Comparison of ENCODE assay signal across 37 cellular contexts in genomic region chr22:22390989-22391388, GRCh38.
"Had no signal": no experiment of that assay in that cellular context is flagged by ENCODE, and none has a peak within 500 bp of the region (broad histone marks: within the 10 kb centered on the region; RNA-seq: fewer than 3 reads in every experiment).

No MANE protein-coding gene starts in this region.

- H3K27me3 Mint-ChIP-seq: activated B cell treated with CpG ODN at 0.5 μM for 24 hours had no signal

- H3K36me3 Mint-ChIP-seq: activated CD4-positive, alpha-beta memory T cell treated with anti-CD3 and anti-CD28 coated beads for 36 hours; activated naive CD4-positive, alpha-beta T cell treated with anti-CD3 and anti-CD28 coated beads, Interleukin-2, amount 50 U/mL, for 72 hours; activated naive CD8-positive, alpha-beta T cell treated with anti-CD3 and anti-CD28 coated beads for 36 hours had no signal

- H3K27me3 ChIP-seq: adrenal gland, body of pancreas, brain microvascular endothelial cell had no signal

- DNase-seq: activated B cell treated with CpG ODN at 0.5 μM for 24 hours; activated CD4-positive, alpha-beta memory T cell treated with anti-CD3 and anti-CD28 coated beads for 36 hours; activated CD4-positive, alpha-beta T cell treated with anti-CD3 and anti-CD28 coated beads for 4 hours; activated CD4-positive, alpha-beta T cell treated with anti-CD3 and anti-CD28 coated beads, Interleukin-2, amount 10 ng/mL, durations not matched to agents 24 days and 14 days; activated CD4-positive, alpha-beta T cell treated with anti-CD3 and anti-CD28 coated beads, Interleukin-2, amount 50 U/mL, for 1 hour; activated CD4-positive, alpha-beta T cell treated with anti-CD3 and anti-CD28 coated beads, Interleukin-2, amount 50 U/mL, for 4 hours; activated CD4-positive, CD25-positive, alpha-beta regulatory T cell treated with anti-CD3 and anti-CD28 coated beads, Interleukin-2, amount 50 U/mL, for 72 hours; activated CD8-positive, alpha-beta memory T cell treated with anti-CD3 and anti-CD28 coated beads, Interleukin-2, amount 50 U/mL, for 4 hours; activated CD8-positive, alpha-beta T cell treated with anti-CD3 and anti-CD28 coated beads for 36 hours; activated effector memory CD4-positive, alpha-beta T cell treated with anti-CD3 and anti-CD28 coated beads, Interleukin-2, amount 50 U/mL, for 16 hours; activated gamma-delta T cell treated with Interleukin-2 at 50 U/mL for 16 hours; activated naive CD4-positive, alpha-beta T cell; activated naive CD4-positive, alpha-beta T cell treated with anti-CD3 and anti-CD28 coated beads for 36 hours; activated naive CD4-positive, alpha-beta T cell treated with anti-CD3 and anti-CD28 coated beads, Interleukin-2, amount 50 U/mL, for 16 hours; activated naive CD8-positive, alpha-beta T cell treated with anti-CD3 and anti-CD28 coated beads for 36 hours; activated T-cell treated with anti-CD3 and anti-CD28 coated beads for 4 hours; activated T-cell treated with anti-CD3 and anti-CD28 coated beads, Interleukin-2, amount 50 U/mL, for 1 hour; activated T-cell treated with anti-CD3 and anti-CD28 coated beads, Interleukin-2, amount 50 U/mL, for 4 hours; activated T-cell treated with anti-CD3 and anti-CD28 coated beads, Interleukin-2, amount 50 U/mL, for 72 hours; adrenal gland; amniotic stem cell; aorta; body of pancreas; brain microvascular endothelial cell; central memory CD4-positive, alpha-beta T cell; T-helper 1 cell; T-helper 2 cell; T-helper 9 cell had no signal

- H3K9me3 Mint-ChIP-seq: activated CD4-positive, alpha-beta memory T cell treated with anti-CD3 and anti-CD28 coated beads for 36 hours; activated naive CD4-positive, alpha-beta T cell treated with anti-CD3 and anti-CD28 coated beads for 36 hours; activated naive CD4-positive, alpha-beta T cell treated with anti-CD3 and anti-CD28 coated beads, Interleukin-2, amount 50 U/mL, for 72 hours; activated T-cell treated with anti-CD3 and anti-CD28 coated beads, Interleukin-2, amount 50 U/mL, for 4 hours; activated T-cell treated with anti-CD3 and anti-CD28 coated beads, Interleukin-2, amount 50 U/mL, for 72 hours; activated T-helper 1 cell treated with anti-CD3 and anti-CD28 coated beads, Interleukin-12 subunit alpha, Interleukin-12 subunit beta, Interleukin-2, Interleukin-4 antibody, amounts not matched to agents 30 ng/mL and 10 ng/mL and 1 ng/mL, durations not matched to agents 14 hours and 24 hours and 36 hours; activated T-helper 17 cell treated with anti-CD3 and anti-CD28 coated beads, Interleukin-2, amount 50 U/mL, for 72 hours; T-helper 2 cell treated with Interferon-gamma antibody and Interleukin-4, amounts not matched to agents 5 μg/mL and 100 μg/mL, for 36 hours had no signal

- H3K27ac Mint-ChIP-seq: activated B cell treated with CpG ODN at 0.5 μM for 24 hours; activated CD4-positive, alpha-beta memory T cell treated with anti-CD3 and anti-CD28 coated beads for 36 hours; activated CD4-positive, alpha-beta T cell treated with anti-CD3 and anti-CD28 coated beads, Interleukin-2, amount 10 ng/mL, durations not matched to agents 24 days and 14 days; activated CD8-positive, alpha-beta T cell treated with anti-CD3 and anti-CD28 coated beads for 36 hours; activated naive CD4-positive, alpha-beta T cell treated with anti-CD3 and anti-CD28 coated beads for 36 hours; activated naive CD4-positive, alpha-beta T cell treated with anti-CD3 and anti-CD28 coated beads, Interleukin-2, amount 50 U/mL, for 72 hours; activated naive CD8-positive, alpha-beta T cell treated with anti-CD3 and anti-CD28 coated beads for 36 hours; activated T-cell treated with anti-CD3 and anti-CD28 coated beads, Interleukin-2, amount 50 U/mL, for 72 hours; activated T-helper 1 cell treated with anti-CD3 and anti-CD28 coated beads, Interleukin-12 subunit alpha, Interleukin-12 subunit beta, Interleukin-2, Interleukin-4 antibody, amounts not matched to agents 30 ng/mL and 10 ng/mL and 1 ng/mL, durations not matched to agents 14 hours and 24 hours and 36 hours; activated T-helper 17 cell treated with anti-CD3 and anti-CD28 coated beads, Interleukin-2, amount 50 U/mL, for 72 hours; T-helper 1 cell treated with Interleukin-12 subunit alpha and Interleukin-12 subunit beta and Interleukin-4 antibody, amounts not matched to agents 30 μg/mL and 1 μg/mL, for 36 hours; T-helper 2 cell treated with Interferon-gamma antibody and Interleukin-4, amounts not matched to agents 5 μg/mL and 100 μg/mL, for 36 hours had no signal

- H3K9me3 ChIP-seq: adrenal gland, breast epithelium had no signal

- H3K4me3 Mint-ChIP-seq: activated B cell treated with CpG ODN at 0.5 μM for 24 hours; activated CD4-positive, alpha-beta memory T cell treated with anti-CD3 and anti-CD28 coated beads for 36 hours; activated CD4-positive, alpha-beta T cell treated with anti-CD3 and anti-CD28 coated beads, Interleukin-2, amount 10 ng/mL, durations not matched to agents 24 days and 14 days; activated CD8-positive, alpha-beta T cell treated with anti-CD3 and anti-CD28 coated beads for 36 hours; activated naive CD4-positive, alpha-beta T cell treated with anti-CD3 and anti-CD28 coated beads for 36 hours; activated naive CD8-positive, alpha-beta T cell treated with anti-CD3 and anti-CD28 coated beads for 36 hours; activated T-cell treated with anti-CD3 and anti-CD28 coated beads, Interleukin-2, amount 50 U/mL, for 4 hours; activated T-cell treated with anti-CD3 and anti-CD28 coated beads, Interleukin-2, amount 50 U/mL, for 72 hours; activated T-helper 1 cell treated with anti-CD3 and anti-CD28 coated beads, Interleukin-12 subunit alpha, Interleukin-12 subunit beta, Interleukin-2, Interleukin-4 antibody, amounts not matched to agents 30 ng/mL and 10 ng/mL and 1 ng/mL, durations not matched to agents 14 hours and 24 hours and 36 hours; activated T-helper 17 cell treated with anti-CD3 and anti-CD28 coated beads, Interleukin-2, amount 50 U/mL, for 72 hours; T-helper 1 cell treated with Interleukin-12 subunit alpha and Interleukin-12 subunit beta and Interleukin-4 antibody, amounts not matched to agents 30 μg/mL and 1 μg/mL, for 36 hours; T-helper 2 cell treated with Interferon-gamma antibody and Interleukin-4, amounts not matched to agents 5 μg/mL and 100 μg/mL, for 36 hours had no signal

- H3K36me3 ChIP-seq: adrenal gland, brain microvascular endothelial cell, breast epithelium had no signal

- H3K27ac ChIP-seq: adrenal gland, body of pancreas, brain microvascular endothelial cell, breast epithelium, VCaP had no signal

- ATAC-seq: activated CD8-positive, alpha-beta T cell treated with anti-CD3 and anti-CD28 coated beads for 36 hours; activated naive CD4-positive, alpha-beta T cell treated with anti-CD3 and anti-CD28 coated beads, Interleukin-2, amount 50 U/mL, for 72 hours; activated T-cell treated with anti-CD3 and anti-CD28 coated beads, Interleukin-2, amount 50 U/mL, for 4 hours; activated T-cell treated with anti-CD3 and anti-CD28 coated beads, Interleukin-2, amount 50 U/mL, for 72 hours; activated T-helper 17 cell treated with anti-CD3 and anti-CD28 coated beads, Interleukin-2, amount 50 U/mL, for 72 hours; body of pancreas had no signal

- H3K4me1 ChIP-seq: adrenal gland, body of pancreas, breast epithelium had no signal

- H3K4me1 Mint-ChIP-seq: activated CD4-positive, alpha-beta T cell treated with anti-CD3 and anti-CD28 coated beads, Interleukin-2, amount 10 ng/mL, durations not matched to agents 24 days and 14 days; activated naive CD8-positive, alpha-beta T cell treated with anti-CD3 and anti-CD28 coated beads for 36 hours; activated T-helper 17 cell treated with anti-CD3 and anti-CD28 coated beads, Interleukin-2, amount 50 U/mL, for 72 hours had no signal

- H3K4me3 ChIP-seq: adrenal gland, body of pancreas, breast epithelium had no signal

- FAIRE-seq: astrocyte, TTC549 had no signal
